ENCODE assay signal across 9 cellular contexts in the genomic region with DNA sequence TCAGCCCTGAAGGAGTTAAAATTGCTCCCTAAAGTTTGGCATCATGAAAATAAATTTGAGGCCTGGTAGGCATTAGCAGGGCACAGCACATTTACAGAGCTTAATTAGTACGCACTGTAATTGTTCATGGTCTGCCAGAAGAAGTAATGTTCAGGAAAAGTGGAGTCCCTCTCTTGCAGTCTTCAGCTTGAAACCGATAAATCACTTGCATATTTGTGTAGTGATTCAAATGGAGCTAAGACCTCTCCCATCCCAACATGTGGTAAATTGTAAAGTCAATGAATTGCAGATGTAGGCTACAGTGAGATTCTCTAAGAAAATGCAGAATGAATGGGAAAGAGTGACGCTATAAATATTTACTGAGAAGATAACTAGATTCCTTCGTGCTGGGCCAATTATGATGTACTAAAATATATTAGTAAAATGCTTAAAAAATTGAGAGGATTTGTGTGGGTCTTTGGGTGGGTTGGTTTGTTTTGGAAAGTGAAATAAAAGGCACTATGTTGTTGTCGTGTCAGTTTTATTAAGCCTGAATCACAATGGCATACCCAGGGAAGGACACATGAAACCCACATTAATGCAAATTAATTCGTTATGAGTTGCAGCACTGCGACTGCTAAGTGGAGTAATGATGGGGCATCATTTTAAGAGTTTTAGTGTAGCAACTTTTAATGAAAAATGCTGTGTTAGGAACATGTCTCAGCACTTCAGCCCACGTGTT. TPM values are rescaled to one million over a fixed set of nuclear protein-coding genes. Genes with fewer than 3 reads are reported as not detected.
DNase-seq lines count a peak whose midpoint lies in the region; ATAC-seq and TF ChIP-seq lines count a peak whose summit lies in the region.
"Had no signal": no experiment of that assay in that cellular context is flagged by ENCODE, and none has a peak within 500 bp of the region (broad histone marks: within the 10 kb centered on the region; RNA-seq: fewer than 3 reads in every experiment).

No MANE protein-coding gene starts in this region.

- in situ Hi-C loops in Panc1 (cut with HindIII; ENCODE audit: low pct_unique_long_range_greater_than_20kb, low sequenced_read_pairs), result no loop called here

- TSS peak; percentile 0 for BruUV-seq in Panc1 (replicated peaks; lab: Mats Ljungman, UMichigan)

- POLR2A ChIA-PET in Panc1 (lab: Charles Lee), result interaction anchor here (0.6 to 1.3 kb wide), 6 partner anchors 9 to 1443 kb away, joined by 3 to 5 read pairs (median 4); no protein-coding TSS in a partner anchor

- H3K4me1 ChIP-seq in Panc1 (ENCODE audit: control insufficient read depth, insufficient read depth, low read length) (peaks cover 87% of the 10 kb centered on the region), fibroblast of lung (ENCODE audit: control insufficient read depth, extremely low read depth, insufficient read depth, low read length) (peaks cover 32% of the 10 kb centered on the region), psoas muscle (peaks cover 43% of the 10 kb centered on the region)

- peak overlapping the region; percentile 62 for H3K4me2 ChIP-seq in fibroblast of lung (ENCODE audit: extremely low read depth, insufficient read depth, low read length)

- H3K4me3 Mint-ChIP-seq in osteocyte (ENCODE audit: unreplicated experiment), result peak overlapping the region; percentile 95

- H3K4me1 Mint-ChIP-seq in osteocyte (ENCODE audit: unreplicated experiment), result peaks cover 85% of the 10 kb centered on the region

- peak overlapping the region; percentile 96 for H3K27ac Mint-ChIP-seq in osteocyte (ENCODE audit: unreplicated experiment)

- intact Hi-C loops in Panc1 (cut with micrococcal nuclease; ENCODE audit: unreplicated experiment) (loop anchor here (5.0 to 10.0 kb wide), 3 partner anchors 114 to 484 kb away; no protein-coding TSS in a partner anchor), psoas muscle (cut with DNase I) (loop anchor here in 1 of 2 donors (10.0 kb wide), 2 partner anchors 46 to 96 kb away; no protein-coding TSS in a partner anchor)

- H3K9me3 ChIP-seq in Panc1 (ENCODE audit: control insufficient read depth, insufficient read depth, low read depth, low read length) (no peaks in the 10 kb centered on the region), fibroblast of lung (ENCODE audit: control insufficient read depth, insufficient read depth, low read depth, low read length) (no peaks in the 10 kb centered on the region), psoas muscle (no peaks in the 10 kb centered on the region)

- TF ChIP-seq CTCF in Panc1 (IDR thresholded peaks at IDR 0.05), result no peak
- no peak for TF ChIP-seq CTCF in fibroblast of lung (conservative IDR thresholded peaks at IDR 0.05 in 1 of 2, IDR thresholded peaks at IDR 0.05 in 1 of 2; ENCODE audit: low read depth in 1 of 2, low read length in 2 of 2)
- TF ChIP-seq CTCF in osteocyte (IDR thresholded peaks at IDR 0.05), result no peak
- TF ChIP-seq CTCF in psoas muscle (IDR thresholded peaks at IDR 0.05), result no peak

- no peak overlapping the region for H2AFZ ChIP-seq in fibroblast of lung (ENCODE audit: low read length)

- H3K27ac ChIP-seq in Panc1 (ENCODE audit: low read length), result peak overlapping the region; percentile 94
- H3K27ac ChIP-seq in fibroblast of lung (ENCODE audit: insufficient read depth, low read length), result peak overlapping the region; percentile 69
- no peak overlapping the region for H3K27ac ChIP-seq in psoas muscle

- H3K9me3 Mint-ChIP-seq in osteocyte (ENCODE audit: unreplicated experiment), result no peaks in the 10 kb centered on the region

- ATAC-seq in Panc1 (no peak), psoas muscle (no peak), HG02610 (IDR thresholded peaks at IDR 0.05; ENCODE audit: unreplicated experiment) (no peak), HG03460 (IDR thresholded peaks at IDR 0.05; ENCODE audit: unreplicated experiment) (no peak)

- whole genome bisulfite sequencing in psoas muscle, 3 donors, result 75 to 81% (median 80%) methylated on average over 8 of the region's 8 CpGs

- H3K36me3 ChIP-seq in Panc1 (ENCODE audit: control insufficient read depth, insufficient read depth, low read length), result peaks cover 6% of the 10 kb centered on the region
- H3K36me3 ChIP-seq in fibroblast of lung (ENCODE audit: control insufficient read depth, insufficient read depth, low read length), result no peaks in the 10 kb centered on the region
- no peaks in the 10 kb centered on the region for H3K36me3 ChIP-seq in psoas muscle (ENCODE audit: insufficient read depth in 1 of 2, low read depth in 1 of 2)

- H3K9ac ChIP-seq in fibroblast of lung (ENCODE audit: insufficient read depth, low read length), result no peak overlapping the region

- no peaks in the 10 kb centered on the region for H3K27me3 Mint-ChIP-seq in osteocyte (ENCODE audit: unreplicated experiment)

- peaks cover 14% of the 10 kb centered on the region for H3K36me3 Mint-ChIP-seq in osteocyte (ENCODE audit: unreplicated experiment)

- H3K27me3 ChIP-seq in Panc1 (ENCODE audit: control insufficient read depth, insufficient read depth, low read length), result no peaks in the 10 kb centered on the region
- H3K27me3 ChIP-seq in fibroblast of lung (ENCODE audit: control insufficient read depth, insufficient read depth, low read length), result no peaks in the 10 kb centered on the region
- no peaks in the 10 kb centered on the region for H3K27me3 ChIP-seq in psoas muscle (ENCODE audit: insufficient read depth in 3 of 3, low read length in 2 of 3)

- H3K79me2 ChIP-seq in fibroblast of lung (ENCODE audit: control insufficient read depth, insufficient read depth, low read length), result peaks cover 59% of the 10 kb centered on the region

- H3K4me3 ChIP-seq in Panc1 (ENCODE audit: low read depth in 2 of 2, low read length in 2 of 2), result peak overlapping the region; percentile 45 to 90; a peak in 3 of 4 replicates
- H3K4me3 ChIP-seq in fibroblast of lung (replicated peaks in 1 of 4; ENCODE audit: control extremely low read depth in 1 of 4, insufficient read depth in 1 of 4, low read depth in 3 of 4, low read length in 4 of 4), result peak overlapping the region in 2 of 4 experiments; percentile 3 to 22
- no peak overlapping the region for H3K4me3 ChIP-seq in psoas muscle

- CTCF ChIA-PET in Panc1 (lab: Charles Lee), result interaction anchor here (0.6 kb wide), 1 partner anchor 104 kb away, joined by 4 read pairs; no protein-coding TSS in a partner anchor

- DNase-seq in EH (ENCODE audit: low read depth) (peak; percentile 97), Panc1 (ENCODE audit: low read depth, low spot score) (no peak), fibroblast of lung (ENCODE audit: low read depth in 2 of 2) (peak; percentile 93 to 98), osteocyte (ENCODE audit: extremely low spot score, unreplicated experiment) (no peak), psoas muscle (no peak), NCI-H2107 treated with DMSO at 0.1 percent for 48 hours (lab: John Stamatoyannopoulos, UW; ENCODE audit: unreplicated experiment) (no peak)
- DNase-seq: NCI-H446 treated with DMSO at 0.1 percent for 48 hours had no signal

- no peaks in the 10 kb centered on the region for H4K20me1 ChIP-seq in fibroblast of lung (ENCODE audit: control insufficient read depth, extremely low read depth, insufficient read depth, low read length)

RNA-seq across cellular contexts. Expression of a gene that starts 8.4 kb away (rescaled TPM):
- 45.2 TPM for total RNA-seq in Panc1 (2021; ENCODE audit: unreplicated experiment)
- polyA plus RNA-seq in Panc1 (2012; ENCODE audit: insufficient read length), result 78.7 TPM
- total RNA-seq in fibroblast of lung, result 4.1 and 5.0 TPM in 2 replicates
- 3.4 and 4.7 TPM in 2 replicates for polyA plus RNA-seq in fibroblast of lung
- polyA plus RNA-seq in fibroblast of lung (2012), result 12.4 and 15.6 TPM in 2 replicates
- 14.9 and 19.3 TPM in 2 replicates for polyA minus RNA-seq in fibroblast of lung (ENCODE audit: low replicate concordance)
- total RNA-seq in osteocyte, result 86.9 and 88.2 TPM in 2 replicates
- 1 to 10 TPM; 4.3 to 8.5 (median 5.9) TPM for total RNA-seq in psoas muscle
- polyA plus RNA-seq in psoas muscle, result 1 to 10 TPM; 1.8 to 3.4 (median 2.5) TPM

Comparison
In these comparisons a context has a peak if more than half of its experiments do, and no peak if none do; other contexts are left out.
1. DNase-seq: peak in EH (single experiment) and fibroblast of lung (2 of 2); none in Panc1 (single experiment), osteocyte (single experiment), psoas muscle (0 of 2) and NCI-H2107 treated with DMSO at 0.1 percent for 48 hours (single experiment).